In the genomic region with DNA sequence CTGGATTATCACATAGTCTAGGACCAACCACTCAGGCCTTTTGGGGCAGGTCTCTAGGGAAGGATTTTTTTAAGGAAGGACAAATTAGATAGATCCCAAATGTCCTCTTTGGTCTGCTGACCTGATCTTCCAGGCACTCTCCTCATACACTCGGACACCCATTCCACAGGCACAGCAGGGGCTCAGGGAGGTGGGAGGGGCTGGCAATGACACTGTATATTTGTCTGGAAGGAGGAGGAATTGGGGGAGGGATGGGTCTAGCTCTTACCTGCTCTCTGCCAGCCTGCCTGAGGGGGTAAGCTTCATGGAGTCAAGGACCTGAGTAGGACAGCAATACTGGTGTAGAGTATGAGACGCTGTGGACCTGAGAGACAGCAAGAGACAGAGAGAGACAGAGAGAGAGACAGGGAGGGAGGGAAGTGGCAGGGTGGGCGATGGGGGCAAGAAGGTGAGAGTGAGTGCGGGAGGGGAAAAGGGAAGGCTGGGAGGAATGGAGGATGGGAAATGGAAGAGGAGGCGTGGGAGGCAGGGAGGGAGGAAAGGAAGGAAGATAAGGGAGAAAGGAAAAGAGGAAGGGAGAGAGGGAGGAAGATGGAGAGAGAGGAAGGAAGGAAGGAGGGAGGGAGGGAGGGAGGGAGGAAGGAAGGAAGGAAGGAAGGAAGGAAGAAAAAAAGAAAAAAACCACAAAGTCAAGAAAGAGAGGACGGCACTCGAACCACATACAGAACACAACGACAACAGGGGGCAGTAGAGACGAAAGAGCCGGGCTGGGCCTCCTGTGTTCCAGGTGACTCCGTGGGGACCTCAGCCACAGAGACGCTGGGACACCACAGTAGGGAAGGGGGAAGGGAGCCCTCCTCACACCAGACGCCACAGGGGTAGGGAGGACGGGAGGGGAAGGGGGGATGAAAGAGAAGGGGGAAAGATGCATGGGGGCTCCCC, we compare ENCODE assay signal across 1 cellular context.
TF ChIP-seq lines count a peak whose summit lies in the region.

No MANE protein-coding gene starts in this region.

TF ChIP-seq in GM23338, 12 proteins besides CTCF, POLR2A, EP300 and RAD21 (continued from another document):
- TF ChIP-seq ZNF462 (CRISPR knock-in tag; IDR thresholded peaks at IDR 0.05) (no peak), JUNB (IDR thresholded peaks at IDR 0.05; ENCODE audit: unreplicated experiment) (no peak), ZNF114 (CRISPR knock-in tag; IDR thresholded peaks at IDR 0.05) (no peak), ETS1 (IDR thresholded peaks at IDR 0.05) (no peak), POLR2AphosphoS5 (IDR thresholded peaks at IDR 0.05; ENCODE audit: low read depth) (no peak), NANOG (IDR thresholded peaks at IDR 0.05; ENCODE audit: borderline replicate concordance) (no peak)
